26 cellular contexts compared by ENCODE assay signal in the genomic region with DNA sequence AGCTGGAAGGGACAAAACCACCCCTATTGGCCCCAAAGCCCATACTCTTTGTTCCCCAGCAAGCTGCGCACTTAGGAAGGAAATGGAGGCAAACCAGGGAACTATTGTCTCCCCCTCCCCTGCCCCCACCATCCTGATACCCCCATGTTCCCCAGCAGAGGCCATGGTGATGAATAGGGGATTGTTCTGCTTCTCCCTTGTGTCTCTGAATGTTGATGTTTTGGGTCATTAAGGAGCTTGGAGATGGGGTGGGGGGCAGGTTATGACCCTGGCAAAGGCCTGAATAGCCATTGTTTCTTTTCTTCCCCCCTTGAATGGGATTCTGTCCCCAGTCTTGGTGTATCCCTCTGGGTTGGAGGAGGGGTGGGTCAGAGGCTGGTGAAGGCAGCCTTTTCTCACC. TPM values are rescaled to one million over a fixed set of nuclear protein-coding genes. Genes with fewer than 3 reads are reported as not detected.
DNase-seq lines count a peak whose midpoint lies in the region; ATAC-seq and TF ChIP-seq lines count a peak whose summit lies in the region.
"Had no signal": no experiment of that assay in that cellular context is flagged by ENCODE, and none has a peak within 500 bp of the region (broad histone marks: within the 10 kb centered on the region; RNA-seq: fewer than 3 reads in every experiment).

No MANE protein-coding gene starts in this region.

- H3K4me1 ChIP-seq in tibial nerve: peaks cover 0 to 100% (median 48%) of the 10 kb centered on the region in 4 donors

- TF ChIP-seq CTCF in dorsolateral prefrontal cortex (IDR thresholded peaks at IDR 0.05 in 54 of 56, conservative IDR thresholded peaks at IDR 0.05 in 2 of 56; ENCODE audit: low read depth in 1 of 56, partially characterized antibody in 56 of 56): peak in 1 of 56 donors; percentile 16
- no peak for TF ChIP-seq CTCF in tibial nerve (IDR thresholded peaks at IDR 0.05)

- H3K4me3 ChIP-seq in dorsolateral prefrontal cortex (no peak overlapping the region), tibial nerve (no peak overlapping the region)
- H3K4me3 ChIP-seq: GM23338 had no signal

- H3K36me3 ChIP-seq in tibial nerve: peaks cover 0 to 15% (median 4%) of the 10 kb centered on the region in 3 donors

- 44 to 60% methylated on average over 1 of the region's 1 CpG for WGBS in tibial nerve, 2 donors

- intact Hi-C loops in dorsolateral prefrontal cortex (cut with DNase I): no loop called here
- intact Hi-C loops in Right ventricle myocardium superior (cut with DNase I): no loop called here

- TF ChIP-seq POLR2A in tibial nerve (IDR thresholded peaks at IDR 0.05): no peak

- DNase-seq in dorsolateral prefrontal cortex (peak in 1 of 10 donors; percentile 45), medulla oblongata (ENCODE audit: extremely low spot score) (peak; percentile 77), pons (ENCODE audit: low spot score) (peak; percentile 89), tibial nerve (ENCODE audit: low spot score in 2 of 2) (no peak), dedifferentiated amniotic fluid mesenchymal stem cell (ENCODE audit: extremely low spot score) (no peak), Right ventricle myocardium superior (no peak), occipital lobe (lab: John Stamatoyannopoulos, UW) (no peak)
- DNase-seq: ACHN; AML-193; CD4-positive, CD25-positive, alpha-beta regulatory T cell; COR-L47; DMS153; GDM1; NCI-H1694 treated with DMSO at 0.1 percent for 48 hours; NCI-H2107; NCI-H2227 treated with DMSO at 0.1 percent for 48 hours; NCI-H510A treated with DMSO at 0.1 percent for 48 hours; NCI-H774; OCI-M1; SHP77 treated with DMSO at 0.1 percent for 48 hours; SK-N-SH had no signal

- TF ChIP-seq EP300 in tibial nerve (IDR thresholded peaks at IDR 0.05): peak in 1 of 2 donors; percentile 48

- H3K27ac ChIP-seq in dorsolateral prefrontal cortex: peak overlapping the region in 45 of 59 donors; percentile 6 to 86 (median 58)
- peak overlapping the region in 3 of 4 donors; percentile 11 to 91 (median 91) for H3K27ac ChIP-seq in tibial nerve

- H3K9me3 ChIP-seq in tibial nerve: no peaks in the 10 kb centered on the region
- H3K9me3 ChIP-seq: SK-N-SH had no signal

- ATAC-seq in Right ventricle myocardium superior (ENCODE audit: poor library complexity) (no peak), GM18517 (IDR thresholded peaks at IDR 0.05; ENCODE audit: unreplicated experiment) (no peak)
- ATAC-seq: GM23338, HCT116 had no signal

- H3K27me3 ChIP-seq in dorsolateral prefrontal cortex (no peaks in the 10 kb centered on the region), tibial nerve (no peaks in the 10 kb centered on the region)

RNA-seq across cellular contexts. Expression of gene DTX4, which starts 8.2 kb away (rescaled TPM):
- total RNA-seq in dorsolateral prefrontal cortex (10 to 100 TPM; 21.4 to 93.9 (median 32.3) TPM), tibial nerve (10 to 100 TPM; 17.7 to 34.5 (median 25.8) TPM), Right ventricle myocardium superior (1.7 TPM), occipital lobe (43.7 TPM)
- total RNA-seq: Daoy had no signal

RNA-seq across cellular contexts. Expression of gene MPEG1, which starts 32.6 kb away (rescaled TPM):
- total RNA-seq in dorsolateral prefrontal cortex (1 to 10 TPM in 90 of 120 experiments, under 1 TPM in 30; 0.32 to 6.7 (median 1.6) TPM), tibial nerve (10 to 100 TPM in 1 of 4 donors, 1 to 10 TPM in 3; 7.0 to 12.3 (median 9.6) TPM), Right ventricle myocardium superior (13.8 TPM), occipital lobe (2.8 TPM)
- total RNA-seq: Daoy, GM23338, RPMI7951 had no signal

RNA-seq across cellular contexts. Expression of gene FAM111A, which starts 37.5 kb away (rescaled TPM):
- total RNA-seq in dorsolateral prefrontal cortex (10 to 100 TPM in 53 of 120 experiments, 1 to 10 TPM in 67; 2.6 to 22.5 (median 9.5) TPM), tibial nerve (10 to 100 TPM; 24.3 to 76.9 (median 40.3) TPM), Right ventricle myocardium superior (8.8 TPM), occipital lobe (10.5 TPM)

Comparison
In these comparisons a context has a peak if more than half of its experiments do, and no peak if none do; other contexts are left out.
1. DNase-seq: peak in medulla oblongata (single experiment) and pons (single experiment); none in tibial nerve (0 of 2), dedifferentiated amniotic fluid mesenchymal stem cell (single experiment), Right ventricle myocardium superior (single experiment) and occipital lobe (single experiment).